ENCODE assay signal across 8 cellular contexts in the genomic region with DNA sequence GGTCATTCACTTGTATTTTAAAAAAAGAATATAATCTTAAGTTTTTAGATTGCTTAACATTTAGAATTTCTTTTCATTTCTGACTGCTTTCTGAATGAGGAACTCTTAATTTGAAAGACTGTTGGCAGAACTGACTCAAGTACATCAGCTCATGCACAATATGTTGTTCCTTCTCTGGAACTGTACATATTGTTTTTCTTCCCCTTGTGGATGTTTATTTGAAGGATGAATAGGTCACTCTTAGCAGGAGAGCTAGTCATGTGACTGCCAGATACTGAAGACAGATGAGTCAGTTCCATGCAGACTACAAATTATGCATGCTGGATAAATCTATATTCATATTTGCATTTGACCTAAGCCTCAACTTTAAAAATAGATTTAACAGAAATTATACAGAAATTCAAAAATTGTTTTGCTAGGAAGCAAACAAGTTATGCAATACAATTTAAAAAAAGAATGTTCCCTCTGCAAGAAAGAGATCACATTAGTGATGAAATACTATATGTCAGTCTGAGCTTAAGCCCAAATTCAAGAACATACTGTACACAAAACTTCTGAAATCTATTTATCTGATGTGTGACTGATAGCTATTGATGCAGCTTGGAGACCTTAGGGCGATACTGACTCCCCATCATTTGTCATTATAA.
DNase-seq lines count a peak whose midpoint lies in the region; ATAC-seq, FAIRE-seq and TF ChIP-seq lines count a peak whose summit lies in the region.

No MANE protein-coding gene starts in this region.

- dilution Hi-C loops in endothelial cell of umbilical vein (cut with MboI; ENCODE audit: extremely low pct_ligation_motif_present, low sequenced_read_pairs) = no loop called here

- in situ Hi-C loops in Caki2 (cut with HindIII; ENCODE audit: low pct_unique_long_range_greater_than_20kb, low sequenced_read_pairs) = no loop called here

- H3K9ac ChIP-seq in endothelial cell of umbilical vein (replicated peaks; ENCODE audit: extremely low read depth, insufficient read depth, low read length) = peak overlapping the region; percentile 35

- H3K4me1 ChIP-seq in endothelial cell of umbilical vein (ENCODE audit: control insufficient read depth, extremely low read depth, insufficient read depth, low read length) (peaks cover 26% of the 10 kb centered on the region), ascending aorta (peaks cover 0 to 11% of the 10 kb centered on the region in 2 donors)

- CTCF ChIA-PET in endothelial cell of umbilical vein (lab: Charles Lee) = interaction anchor here (0.8 to 1.4 kb wide), 8 partner anchors 9 to 1488 kb away, joined by 3 to 6 read pairs (median 4); no protein-coding TSS in a partner anchor

- peak overlapping the region; percentile 48 for H2AFZ ChIP-seq in endothelial cell of umbilical vein (ENCODE audit: low read depth, low read length)

- DNase-seq in Caki2 (ENCODE audit: low read depth) (peak; percentile 82), NCI-H226 (peak; percentile 67), endothelial cell of umbilical vein (ENCODE audit: low read depth, low spot score) (peak; percentile 89), non-pigmented ciliary epithelial cell (ENCODE audit: low read depth) (peak; percentile 91), ascending aorta (ENCODE audit: low spot score in 2 of 2) (no peak)
- DNase-seq in activated CD8-positive, alpha-beta memory T cell treated with anti-CD3 and anti-CD28 coated beads for 24 hours = no peak

- TF ChIP-seq CTCF in endothelial cell of umbilical vein (IDR thresholded peaks at IDR 0.05; ENCODE audit: extremely low read depth in 1 of 2, insufficient read depth in 1 of 2, low read depth in 1 of 2, low read length in 2 of 2) = no peak
- no peak for TF ChIP-seq CTCF in ascending aorta (IDR thresholded peaks at IDR 0.05)

- no TSS peak for BruUV-seq in endothelial cell of umbilical vein (replicated peaks; lab: Mats Ljungman, UMichigan)

- FAIRE-seq in endothelial cell of umbilical vein (lab: Jason Lieb, UNC) = peak; percentile 83

- H3K27ac ChIP-seq in endothelial cell of umbilical vein (ENCODE audit: insufficient read depth, low read depth, low read length) (peak overlapping the region; percentile 74), ascending aorta (peak overlapping the region in 1 of 2 donors; percentile 46)

- no peak overlapping the region for H3K4me3 ChIP-seq in endothelial cell of umbilical vein (replicated peaks in 1 of 3; ENCODE audit: insufficient read depth in 1 of 3, low read depth in 1 of 3, low read length in 3 of 3)
- no peak overlapping the region for H3K4me3 ChIP-seq in ascending aorta

- H3K9me1 ChIP-seq in endothelial cell of umbilical vein (replicated peaks; ENCODE audit: control insufficient read depth, extremely low read depth, insufficient read depth, low read length) = no peaks in the 10 kb centered on the region

- no peak for ATAC-seq in GM18867 (IDR thresholded peaks at IDR 0.05; ENCODE audit: unreplicated experiment)
- ATAC-seq in GM21825 (IDR thresholded peaks at IDR 0.05; ENCODE audit: unreplicated experiment) = no peak

- no peak overlapping the region for H3K4me2 ChIP-seq in endothelial cell of umbilical vein (ENCODE audit: insufficient read depth, low read length)

- POLR2A ChIA-PET in endothelial cell of umbilical vein (lab: Charles Lee) = no interaction called here

- H3K79me2 ChIP-seq in endothelial cell of umbilical vein (ENCODE audit: control insufficient read depth, insufficient read depth, low read length) = no peaks in the 10 kb centered on the region

- H4K20me1 ChIP-seq in endothelial cell of umbilical vein (replicated peaks; ENCODE audit: control insufficient read depth, extremely low read depth, insufficient read depth, low read length) = no peaks in the 10 kb centered on the region

- H3K36me3 ChIP-seq in endothelial cell of umbilical vein (ENCODE audit: control insufficient read depth in 2 of 2, extremely low read depth in 1 of 2, insufficient read depth in 2 of 2, low read length in 2 of 2) (no peaks in the 10 kb centered on the region), ascending aorta (no peaks in the 10 kb centered on the region)

- no peaks in the 10 kb centered on the region for H3K9me3 ChIP-seq in endothelial cell of umbilical vein (replicated peaks; ENCODE audit: control insufficient read depth, insufficient read depth, low read length)
- no peaks in the 10 kb centered on the region for H3K9me3 ChIP-seq in ascending aorta

- intact Hi-C loops in endothelial cell of umbilical vein (cut with micrococcal nuclease) (loop anchor here (1.0 to 10.0 kb wide), 3 partner anchors 11 to 883 kb away; no protein-coding TSS in a partner anchor), ascending aorta (cut with DNase I) (no loop called here)

- no peaks in the 10 kb centered on the region for H3K27me3 ChIP-seq in endothelial cell of umbilical vein (ENCODE audit: control insufficient read depth in 2 of 2, insufficient read depth in 2 of 2, low read length in 2 of 2)
- H3K27me3 ChIP-seq in ascending aorta = no peaks in the 10 kb centered on the region

- TF ChIP-seq POLR2A in endothelial cell of umbilical vein (IDR thresholded peaks at IDR 0.05; ENCODE audit: low read depth, low read length) = peak; percentile 41

TF ChIP-seq in endothelial cell of umbilical vein, 7 proteins besides CTCF, POLR2A, EP300 and RAD21:
- no peak for TF ChIP-seq POLR2AphosphoS5 (IDR thresholded peaks at IDR 0.05; ENCODE audit: insufficient read depth, low read depth, low read length)
- TF ChIP-seq FOS (IDR thresholded peaks at IDR 0.05; ENCODE audit: borderline replicate concordance, insufficient read depth, low read length) = peak; percentile 89
- TF ChIP-seq JUN (IDR thresholded peaks at IDR 0.05; ENCODE audit: borderline replicate concordance, insufficient read depth, insufficient read length, low read depth) = peak; percentile 68
- TF ChIP-seq, protein P1, sequence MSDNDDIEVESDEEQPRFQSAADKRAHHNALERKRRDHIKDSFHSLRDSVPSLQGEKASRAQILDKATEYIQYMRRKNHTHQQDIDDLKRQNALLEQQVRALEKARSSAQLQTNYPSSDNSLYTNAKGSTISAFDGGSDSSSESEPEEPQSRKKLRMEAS (IDR thresholded peaks at IDR 0.05; ENCODE audit: insufficient read depth, insufficient read length) = peak; percentile 45
- no peak for TF ChIP-seq EZH2 (IDR thresholded peaks at IDR 0.05; ENCODE audit: borderline replicate concordance, low read depth, low read length, severe bottlenecking)
- TF ChIP-seq MYC (IDR thresholded peaks at IDR 0.05; ENCODE audit: low read depth, low read length) = no peak
- TF ChIP-seq GATA2 (IDR thresholded peaks at IDR 0.05; ENCODE audit: insufficient read depth, insufficient read length, low read depth, low read length) = no peak

Comparison
In these comparisons a context has a peak if more than half of its experiments do, and no peak if none do; other contexts are left out.
1. DNase-seq: peak in Caki2 (single experiment), NCI-H226 (single experiment), endothelial cell of umbilical vein (single experiment) and non-pigmented ciliary epithelial cell (single experiment); none in activated CD8-positive, alpha-beta memory T cell treated with anti-CD3 and anti-CD28 coated beads for 24 hours (single experiment) and ascending aorta (0 of 2).